24 cellular contexts compared by ENCODE assay signal in the genomic region with DNA sequence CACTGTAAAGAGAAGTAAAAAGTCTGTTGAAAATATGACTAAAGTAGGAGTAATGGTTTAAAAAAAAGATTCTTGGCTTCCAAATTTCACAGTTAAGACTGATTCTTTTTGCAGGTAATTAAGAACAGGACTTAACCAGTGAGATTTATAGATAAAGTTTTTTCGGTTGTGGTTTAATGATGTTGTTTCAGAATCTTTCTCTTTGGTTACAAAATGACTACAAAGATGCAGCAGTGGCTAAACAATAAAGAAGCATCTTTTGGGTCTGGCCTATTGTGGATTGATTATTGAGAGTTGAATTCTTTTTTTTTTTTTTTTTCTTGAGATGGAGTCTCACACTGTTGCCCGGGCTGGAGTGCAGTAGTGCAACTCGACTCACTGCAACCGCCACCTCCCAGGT.
"Had no signal": no experiment of that assay in that cellular context is flagged by ENCODE, and none has a peak within 500 bp of the region (broad histone marks: within the 10 kb centered on the region; RNA-seq: fewer than 3 reads in every experiment).

No MANE protein-coding gene starts in this region.

- H3K27me3 Mint-ChIP-seq: memory B cell; progenitor cell of endocrine pancreas; stimulated activated naive CD8-positive, alpha-beta T cell treated with anti-CD3 and anti-CD28 coated beads, Interleukin-15, amount 100 ng/mL, for 72 hours had no signal

- H3K4me1 ChIP-seq: neural progenitor cell, parathyroid adenoma, right lobe of liver, vagina had no signal

- ATAC-seq: esophagus mucosa; gastroesophageal sphincter; heart left ventricle; left lobe of liver; right lobe of liver; stimulated activated naive CD8-positive, alpha-beta T cell treated with anti-CD3 and anti-CD28 coated beads, Interleukin-15, amount 100 ng/mL, for 72 hours had no signal

- DNase-seq: cortex of kidney; foreskin fibroblast; heart left ventricle; kidney; right lobe of liver; small intestine; stimulated activated CD4-positive, alpha-beta T cell treated with anti-CD3 and anti-CD28 coated beads, Interleukin-15, amount 100 ng/mL, for 24 hours; stimulated activated CD4-positive, alpha-beta T cell treated with anti-CD3 and anti-CD28 coated beads, Interleukin-2, amount 100 ng/mL, for 48 hours; stimulated activated naive CD4-positive, alpha-beta T cell; stimulated activated naive CD8-positive, alpha-beta T cell treated with anti-CD3 and anti-CD28 coated beads, Interleukin-15, amount 100 ng/mL, for 72 hours; thyroid gland; trophoblast cell had no signal

- H3K27ac ChIP-seq: epithelial cell of prostate, gastroesophageal sphincter, heart left ventricle, hepatocyte, neural progenitor cell, parathyroid adenoma, right lobe of liver, thyroid gland, vagina had no signal

- H3K4me3 ChIP-seq: gastroesophageal sphincter, heart left ventricle, hepatocyte, lung, neural progenitor cell, right lobe of liver, thyroid gland, vagina had no signal

- H3K4me3 Mint-ChIP-seq: memory B cell; nephron; neural progenitor cell; stimulated activated naive CD8-positive, alpha-beta T cell treated with anti-CD3 and anti-CD28 coated beads, Interleukin-15, amount 100 ng/mL, for 72 hours had no signal

- H3K9me3 ChIP-seq: gastroesophageal sphincter, heart left ventricle, right lobe of liver, thyroid gland, vagina had no signal

- FAIRE-seq: kidney, small intestine had no signal

- H3K27me3 ChIP-seq: gastroesophageal sphincter, heart left ventricle, hepatocyte, neural progenitor cell, right lobe of liver, thyroid gland, vagina had no signal

- H3K27ac Mint-ChIP-seq: memory B cell, nephron, progenitor cell of endocrine pancreas had no signal

- H3K36me3 ChIP-seq: heart left ventricle, neural progenitor cell, right lobe of liver, thyroid gland, vagina had no signal

- H3K9me3 Mint-ChIP-seq: memory B cell had no signal
